In genomic region chr20:35306931-35307517, GRCh38 we compare ENCODE assay signal across 8 cellular contexts.
DNase-seq lines count a peak whose midpoint lies in the region; ATAC-seq lines count a peak whose summit lies in the region.

No MANE protein-coding gene starts in this region.

- intact Hi-C loops in posterior cingulate gyrus (cut with DNase I), result no loop called here

- peak overlapping the region; percentile 5; the same call in 1 of the 2 replicates for H3K4me3 ChIP-seq in ACC112 (ENCODE audit: low read depth, low read length)

- peaks cover 90% of the 10 kb centered on the region for H3K4me1 ChIP-seq in ACC112 (ENCODE audit: control insufficient read depth, insufficient read depth, low read length, unreplicated experiment)

- no peak for ATAC-seq in GM21825 (IDR thresholded peaks at IDR 0.05; ENCODE audit: unreplicated experiment)

- DNase-seq in GM03348 (ENCODE audit: low spot score) (peak; percentile 47), NCI-H524 (lab: John Stamatoyannopoulos, UW) (peak; percentile 21 to 72), glomerular visceral epithelial cell (ENCODE audit: extremely low spot score) (peak; percentile 88), posterior cingulate gyrus (peak in 9 of 10 donors; percentile 43 to 95 (median 60)), GDM1 (lab: John Stamatoyannopoulos, UW) (no peak)
- peak; percentile 62 to 66 for DNase-seq in activated T-cell treated with anti-CD3 and anti-CD28 coated beads, Interleukin-2, amount 50 U/mL, for 48 hours

- H3K27ac ChIP-seq in ACC112 (ENCODE audit: low read depth, low read length), result peak overlapping the region; percentile 100

- no peaks in the 10 kb centered on the region for H3K27me3 ChIP-seq in ACC112 (ENCODE audit: insufficient read depth, low read length)

- H3K79me2 ChIP-seq in ACC112 (ENCODE audit: control insufficient read depth, insufficient read depth, low read length, unreplicated experiment), result no peaks in the 10 kb centered on the region

- H3K36me3 ChIP-seq in ACC112 (ENCODE audit: insufficient read depth, low read length), result no peaks in the 10 kb centered on the region

- H2AFZ ChIP-seq in ACC112 (ENCODE audit: low read length, unreplicated experiment), result no peak overlapping the region
